8 cellular contexts compared by ENCODE assay signal in the genomic region with DNA sequence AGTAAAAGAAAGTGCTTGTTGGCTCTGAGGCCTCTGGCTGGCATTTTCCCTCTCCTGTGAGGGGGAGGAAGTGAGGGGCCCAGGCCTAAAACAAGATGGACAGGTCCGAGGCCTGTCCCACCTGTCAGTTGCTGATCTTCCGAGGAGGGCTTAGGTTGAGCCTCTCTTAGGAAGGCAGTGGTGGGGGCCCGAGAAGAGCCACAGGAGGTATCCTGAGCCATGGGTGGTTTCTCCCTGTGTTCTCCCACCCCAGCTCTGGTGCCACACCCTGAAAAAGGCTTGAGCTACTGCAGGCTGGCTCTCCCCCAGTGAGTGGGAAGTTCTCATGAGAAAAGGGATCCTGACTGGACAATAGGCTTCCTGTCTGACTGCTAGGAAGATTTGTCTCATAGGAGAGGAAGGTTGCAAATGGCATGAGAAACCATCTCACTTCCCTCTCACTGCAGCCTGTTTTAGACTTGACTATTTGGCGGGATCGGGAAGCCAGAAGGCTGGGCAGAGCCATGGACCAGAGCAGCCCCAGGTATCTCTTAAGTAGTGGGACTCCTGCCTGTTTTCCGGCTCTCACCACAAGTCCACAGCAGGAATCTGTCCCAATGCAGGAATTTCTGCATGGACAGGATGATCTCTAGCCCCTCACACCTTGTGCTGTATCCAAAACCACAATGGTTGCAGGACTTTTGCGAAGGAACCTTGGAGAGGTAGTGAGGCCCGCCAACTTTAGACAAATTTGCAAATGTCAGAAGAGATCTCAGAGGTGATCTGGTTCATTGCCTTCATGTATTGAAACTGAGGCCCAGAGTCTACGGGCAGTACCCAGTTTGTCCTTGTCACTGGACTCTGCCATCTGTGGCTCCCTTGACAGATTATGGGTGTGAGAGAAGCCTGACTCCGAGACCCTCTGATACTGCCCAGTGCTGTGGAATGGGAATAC.
DNase-seq lines count a peak whose midpoint lies in the region; ATAC-seq and TF ChIP-seq lines count a peak whose summit lies in the region.

No MANE protein-coding gene starts in this region.

- DNase-seq in esophagus muscularis mucosa (ENCODE audit: extremely low spot score): no peak
- peak; percentile 15 for DNase-seq in pulmonary artery endothelial cell (ENCODE audit: low read depth, low spot score)
- DNase-seq in dedifferentiated amniotic fluid mesenchymal stem cell (ENCODE audit: extremely low spot score): no peak
- DNase-seq in tibial artery: no peak

- ATAC-seq in GM19043 (IDR thresholded peaks at IDR 0.05; ENCODE audit: low read depth, unreplicated experiment) (peak; percentile 25), HG03097 (IDR thresholded peaks at IDR 0.05; ENCODE audit: low FRiP score, unreplicated experiment) (no peak), HG02852 (IDR thresholded peaks at IDR 0.05; ENCODE audit: unreplicated experiment) (no peak)

- peaks cover 20% of the 10 kb centered on the region for H4K20me1 ChIP-seq in OCI-LY3 (ENCODE audit: insufficient read depth, low read length)

- TF ChIP-seq EP300 in esophagus muscularis mucosa (IDR thresholded peaks at IDR 0.05): no peak

- no peaks in the 10 kb centered on the region for H3K27me3 ChIP-seq in OCI-LY3 (ENCODE audit: low read depth, low read length)
- no peaks in the 10 kb centered on the region for H3K27me3 ChIP-seq in esophagus muscularis mucosa
- no peaks in the 10 kb centered on the region for H3K27me3 ChIP-seq in tibial artery

- no peak for TF ChIP-seq POLR2A in esophagus muscularis mucosa (IDR thresholded peaks at IDR 0.05; ENCODE audit: low read depth)

- peaks cover 52% of the 10 kb centered on the region for H3K4me1 ChIP-seq in OCI-LY3 (ENCODE audit: low read length)
- H3K4me1 ChIP-seq in esophagus muscularis mucosa: peaks cover 61 to 81% (median 72%) of the 10 kb centered on the region in 4 donors
- H3K4me1 ChIP-seq in tibial artery: peaks cover 3 to 61% (median 41%) of the 10 kb centered on the region in 4 donors

- H3K4me2 ChIP-seq in OCI-LY3 (ENCODE audit: low read length): peak overlapping the region; percentile 68

- WGBS in esophagus muscularis mucosa: 78% methylated on average over 10 of the region's 10 CpGs

- peaks cover 58% of the 10 kb centered on the region for H3K79me2 ChIP-seq in OCI-LY3 (ENCODE audit: low read length)

- H3K4me3 ChIP-seq in OCI-LY3 (ENCODE audit: low read length): peak overlapping the region; percentile 45
- H3K4me3 ChIP-seq in esophagus muscularis mucosa: no peak overlapping the region
- H3K4me3 ChIP-seq in tibial artery: no peak overlapping the region

- H3K9me3 ChIP-seq in OCI-LY3 (ENCODE audit: insufficient read depth, low read length): no peaks in the 10 kb centered on the region
- H3K9me3 ChIP-seq in esophagus muscularis mucosa: no peaks in the 10 kb centered on the region
- no peaks in the 10 kb centered on the region for H3K9me3 ChIP-seq in tibial artery

- intact Hi-C loops in esophagus muscularis mucosa (cut with DNase I): no loop called here
- intact Hi-C loops in tibial artery (cut with DNase I; ENCODE audit: low total_unique reads): no loop called here

- H2AFZ ChIP-seq in OCI-LY3 (ENCODE audit: low read depth, low read length): no peak overlapping the region

- no peak for TF ChIP-seq CTCF in OCI-LY3 (IDR thresholded peaks at IDR 0.05; ENCODE audit: low read depth, low read length)
- TF ChIP-seq CTCF in esophagus muscularis mucosa (IDR thresholded peaks at IDR 0.05): no peak
- TF ChIP-seq CTCF in tibial artery (IDR thresholded peaks at IDR 0.05): no peak

- peak overlapping the region; percentile 53 for H3K9ac ChIP-seq in OCI-LY3 (ENCODE audit: low read length)

- H3K36me3 ChIP-seq in OCI-LY3 (replicated peaks; ENCODE audit: low read depth, low read length) (no peaks in the 10 kb centered on the region), esophagus muscularis mucosa (no peaks in the 10 kb centered on the region), tibial artery (no peaks in the 10 kb centered on the region)

- peak overlapping the region; percentile 82 for H3K27ac ChIP-seq in OCI-LY3 (ENCODE audit: low read length)
- peak overlapping the region; percentile 51 to 65 (median 53) for H3K27ac ChIP-seq in esophagus muscularis mucosa (replicated peaks in 1 of 4)
- no peak overlapping the region for H3K27ac ChIP-seq in tibial artery

Comparison
In these comparisons a context has a peak if more than half of its experiments do, and no peak if none do; other contexts are left out.
1. H3K27ac ChIP-seq: peak in OCI-LY3 (single experiment) and esophagus muscularis mucosa (4 of 4); none in tibial artery (0 of 2).